Comparison of ENCODE assay signal across 8 cellular contexts in genomic region chr7:35799846-35800717, GRCh38. TPM values are rescaled to one million over a fixed set of nuclear protein-coding genes. Genes with fewer than 3 reads are reported as not detected.
DNase-seq lines count a peak whose midpoint lies in the region; TF ChIP-seq lines count a peak whose summit lies in the region.

No MANE protein-coding gene starts in this region.

- H3K4me3 Mint-ChIP-seq in HFFc6 = peak overlapping the region; percentile 98
- peak overlapping the region; percentile 99 for H3K4me3 Mint-ChIP-seq in activated naive CD4-positive, alpha-beta T cell treated with anti-CD3 and anti-CD28 coated beads, Interleukin-2, amount 50 U/mL, for 24 hours

- 0 out of 2 replicates have a peak, but pooled peaks cover 4% of the 10 kb centered on the region for H3K36me3 Mint-ChIP-seq in HFFc6 (ENCODE audit: low read depth)
- H3K36me3 Mint-ChIP-seq in activated naive CD4-positive, alpha-beta T cell treated with anti-CD3 and anti-CD28 coated beads, Interleukin-2, amount 50 U/mL, for 24 hours = peaks cover 6% of the 10 kb centered on the region

- H3K27ac ChIP-seq in SJCRH30 (peak overlapping the region; percentile 94), ovary (peak overlapping the region; percentile 91 to 92), tibial nerve (peak overlapping the region; percentile 96 to 100 (median 98))

- no peaks in the 10 kb centered on the region for H3K27me3 Mint-ChIP-seq in HFFc6 (ENCODE audit: insufficient read depth)
- no peaks in the 10 kb centered on the region for H3K27me3 Mint-ChIP-seq in activated naive CD4-positive, alpha-beta T cell treated with anti-CD3 and anti-CD28 coated beads, Interleukin-2, amount 50 U/mL, for 24 hours

- TF ChIP-seq EP300 in ovary (IDR thresholded peaks at IDR 0.05) = no peak
- TF ChIP-seq EP300 in tibial nerve (IDR thresholded peaks at IDR 0.05) = no peak

- no peaks in the 10 kb centered on the region for H3K9me3 Mint-ChIP-seq in HFFc6
- H3K9me3 Mint-ChIP-seq in activated naive CD4-positive, alpha-beta T cell treated with anti-CD3 and anti-CD28 coated beads, Interleukin-2, amount 50 U/mL, for 24 hours = no peaks in the 10 kb centered on the region

- H3K27me3 ChIP-seq in SJCRH30 (no peaks in the 10 kb centered on the region), ovary (no peaks in the 10 kb centered on the region), tibial nerve (no peaks in the 10 kb centered on the region)

- H3K4me3 ChIP-seq in SJCRH30 = peak overlapping the region; percentile 83
- peak overlapping the region; percentile 98 for H3K4me3 ChIP-seq in ovary
- H3K4me3 ChIP-seq in tibial nerve = peak overlapping the region; percentile 56 to 98 (median 84)

- peak overlapping the region; percentile 99 for H3K27ac Mint-ChIP-seq in HFFc6
- peak overlapping the region; percentile 98 for H3K27ac Mint-ChIP-seq in activated naive CD4-positive, alpha-beta T cell treated with anti-CD3 and anti-CD28 coated beads, Interleukin-2, amount 50 U/mL, for 24 hours

- no peaks in the 10 kb centered on the region for H3K9me3 ChIP-seq in SJCRH30 (replicated peaks)
- no peaks in the 10 kb centered on the region for H3K9me3 ChIP-seq in ovary
- H3K9me3 ChIP-seq in tibial nerve = no peaks in the 10 kb centered on the region

- TF ChIP-seq CTCF in GM10248 (IDR thresholded peaks at IDR 0.05; ENCODE audit: control extremely low read depth, extremely low read depth, low read depth, missing control alignments) (no peak), HFFc6 (IDR thresholded peaks at IDR 0.05) (no peak), ovary (IDR thresholded peaks at IDR 0.05) (no peak), tibial nerve (IDR thresholded peaks at IDR 0.05) (no peak)

- 2 to 4% (median 2%) methylated on average over 37 of the region's 37 CpGs for WGBS in ovary, 3 donors
- WGBS in tibial nerve, 2 donors = 1 to 2% methylated on average over 32 to 35 of the region's 37 CpGs

- H3K4me1 Mint-ChIP-seq in HFFc6 (ENCODE audit: low read depth) = peaks cover 37% of the 10 kb centered on the region
- H3K4me1 Mint-ChIP-seq in activated naive CD4-positive, alpha-beta T cell treated with anti-CD3 and anti-CD28 coated beads, Interleukin-2, amount 50 U/mL, for 24 hours = peaks cover 39% of the 10 kb centered on the region

- intact Hi-C loops in head of caudate nucleus (cut with DNase I) (loop anchor here (5.0 to 10.0 kb wide), 3 partner anchors 55 to 105 kb away; no protein-coding TSS in a partner anchor), ovary (cut with DNase I) (loop anchor here (2.0 to 10.0 kb wide), 6 partner anchors 45 to 107 kb away; no protein-coding TSS in a partner anchor)

- peaks cover 6% of the 10 kb centered on the region for H3K4me1 ChIP-seq in SJCRH30
- H3K4me1 ChIP-seq in ovary (ENCODE audit: insufficient read depth) = peaks cover 3% of the 10 kb centered on the region
- H3K4me1 ChIP-seq in tibial nerve = peaks cover 0 to 34% (median 18%) of the 10 kb centered on the region in 4 donors

- TF ChIP-seq POLR2A in ovary (IDR thresholded peaks at IDR 0.05) (no peak), tibial nerve (IDR thresholded peaks at IDR 0.05) (no peak)

- POLR2A ChIA-PET in GM10248 (lab: Yijun Ruan, JAX) = interaction anchor here (0.5 to 2.4 kb wide), 11 partner anchors 12 to 106 kb away, joined by 3 to 58 read pairs (median 3); no protein-coding TSS in a partner anchor

- DNase-seq in GM10248 (ENCODE audit: extremely low spot score) (peak; percentile 75), HFFc6 (peak; percentile 74), MV-4-11 (lab: John Stamatoyannopoulos, UW) (peak; percentile 87), SJCRH30 (peak; percentile 92 to 95), head of caudate nucleus (peak in 41 of 42 donors; percentile 70 to 93 (median 84)), ovary (peak; percentile 86 to 92 (median 91)), tibial nerve (ENCODE audit: low spot score in 2 of 2) (peak; percentile 49 to 63)

- H3K36me3 ChIP-seq in SJCRH30 (no peaks in the 10 kb centered on the region), ovary (no peaks in the 10 kb centered on the region), tibial nerve (no peaks in the 10 kb centered on the region)

- CTCF ChIA-PET in GM10248 (lab: Yijun Ruan, JAX) = interaction anchor here (1.0 to 2.2 kb wide), 9 partner anchors 9 to 106 kb away, joined by 3 to 14 read pairs (median 3); partner anchors contain the start of gene HERPUD2

RNA-seq across cellular contexts. Expression of gene SEPTIN7, which starts 0.8 kb away (rescaled TPM):
- 100 to 1,000 TPM; 257 to 320 (median 291) TPM for total RNA-seq in HFFc6 (2021; fragmentation: NEBNext Ultra II Directional; extraction: Animal tissue kit (Norgen Biotek cat#: 25700))
- 352 and 363 TPM in 2 replicates for total RNA-seq in SJCRH30 (2014; rRNA removed; shearing (Covaris generic))
- total RNA-seq in ovary (100 to 1,000 TPM; 141 to 266 (median 234) TPM), tibial nerve (100 to 1,000 TPM; 158 to 214 (median 188) TPM)
- polyA plus RNA-seq in ovary = 100 to 1,000 TPM; 213 to 356 TPM

Comparison
In these comparisons a context has a peak if more than half of its experiments do, and no peak if none do; other contexts are left out.
1. Peak in every context shown above with its lines: DNase-seq, H3K4me3 ChIP-seq and H3K27ac ChIP-seq.